In the genomic region with DNA sequence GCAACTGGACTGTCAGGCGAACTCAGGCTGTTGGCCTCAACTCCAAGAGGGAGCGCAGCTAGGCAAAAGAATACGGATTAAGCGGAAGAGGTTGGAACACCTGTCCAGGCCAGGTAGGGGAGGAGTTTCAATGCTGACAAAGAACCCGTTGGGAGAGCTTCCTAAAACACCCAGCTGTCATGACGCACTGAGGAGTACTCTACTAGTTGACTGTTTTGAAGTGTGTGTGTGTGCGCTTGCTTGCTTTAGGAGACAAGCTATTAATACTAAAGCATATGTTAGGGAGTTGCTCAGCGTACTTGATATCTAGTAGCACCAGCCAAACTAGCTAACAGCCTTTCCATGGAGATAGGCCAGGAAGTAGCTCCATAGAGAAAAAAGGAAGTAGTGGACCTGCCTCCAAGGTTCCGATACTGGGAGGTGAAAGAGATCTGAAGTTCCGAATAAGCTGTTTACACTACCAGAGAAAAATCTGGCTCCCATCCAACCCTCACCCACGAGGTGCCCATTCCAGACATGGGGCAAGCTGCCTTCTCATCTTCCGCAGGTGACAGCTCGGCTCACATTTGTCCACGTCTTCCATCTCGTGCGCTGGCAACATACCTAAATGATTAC, we compare ENCODE assay signal across 8 cellular contexts. TPM values are rescaled to one million over a fixed set of nuclear protein-coding genes. Genes with fewer than 3 reads are reported as not detected.
DNase-seq lines count a peak whose midpoint lies in the region; ATAC-seq, FAIRE-seq and TF ChIP-seq lines count a peak whose summit lies in the region.

No MANE protein-coding gene starts in this region.

- H3K27me3 Mint-ChIP-seq in activated CD4-positive, alpha-beta T cell treated with anti-CD3 and anti-CD28 coated beads for 36 hours = peaks cover 24% of the 10 kb centered on the region

- TF ChIP-seq CTCF in astrocyte of the cerebellum (IDR thresholded peaks at IDR 0.05; ENCODE audit: low read depth, low read length, missing control alignments) (no peak), spleen (IDR thresholded peaks at IDR 0.05 in 8 of 11, conservative IDR thresholded peaks at IDR 0.05 in 3 of 11) (no peak)

- POLR2A ChIA-PET in activated CD4-positive, alpha-beta T cell treated with anti-CD3 and anti-CD28 coated beads for 36 hours (lab: Charles Lee) = interaction anchor here (0.5 kb wide), 2 partner anchors 97 to 321 kb away, joined by 3 read pairs; no protein-coding TSS in a partner anchor

- H3K4me1 ChIP-seq in spleen = peaks cover 0 to 41% (median 30%) of the 10 kb centered on the region in 6 donors

- no peak for ATAC-seq in activated CD4-positive, alpha-beta T cell treated with anti-CD3 and anti-CD28 coated beads for 36 hours
- no peak for ATAC-seq in GM19395 (IDR thresholded peaks at IDR 0.05; ENCODE audit: unreplicated experiment)

- WGBS in spleen, 5 donors = 36 to 43% (median 38%) methylated on average over 16 of the region's 16 CpGs

- H3K36me3 ChIP-seq in spleen = no peaks in the 10 kb centered on the region

- FAIRE-seq in islet of Langerhans (lab: Jason Lieb, UNC) = peak; percentile 88

- CTCF ChIA-PET in activated CD4-positive, alpha-beta T cell treated with anti-CD3 and anti-CD28 coated beads for 36 hours (lab: Charles Lee) = interaction anchor here (0.6 to 2.4 kb wide), 8 partner anchors 10 to 564 kb away, joined by 3 to 13 read pairs (median 3); no protein-coding TSS in a partner anchor

- H3K36me3 Mint-ChIP-seq in activated CD4-positive, alpha-beta T cell treated with anti-CD3 and anti-CD28 coated beads for 36 hours (ENCODE audit: low read depth) = no peaks in the 10 kb centered on the region

- peak overlapping the region in 2 of 8 donors; percentile 45 to 70 for H3K27ac ChIP-seq in spleen

- in situ Hi-C loops in astrocyte of the cerebellum (cut with HindIII; ENCODE audit: low sequenced_read_pairs) = no loop called here

- no peak overlapping the region for H3K27ac Mint-ChIP-seq in activated CD4-positive, alpha-beta T cell treated with anti-CD3 and anti-CD28 coated beads for 36 hours

- peaks cover 0 to 66% (median 46%) of the 10 kb centered on the region in 7 donors for H3K27me3 ChIP-seq in spleen (replicated peaks in 1 of 7)

- H3K4me3 Mint-ChIP-seq in activated CD4-positive, alpha-beta T cell treated with anti-CD3 and anti-CD28 coated beads for 36 hours = peak overlapping the region; percentile 83

- H3K9me3 Mint-ChIP-seq in activated CD4-positive, alpha-beta T cell treated with anti-CD3 and anti-CD28 coated beads for 36 hours (ENCODE audit: low read depth) = no peaks in the 10 kb centered on the region

- intact Hi-C loops in activated CD4-positive, alpha-beta T cell treated with anti-CD3 and anti-CD28 coated beads for 36 hours (cut with DNase I, micrococcal nuclease) = loop anchor here in 1 of 2 experiments (5.0 to 10.0 kb wide), 4 partner anchors 100 to 370 kb away; partner anchors contain the start of genes DR1 and MTF2
- intact Hi-C loops in spleen (cut with DNase I; ENCODE audit: low total_unique reads) = loop anchor here (5.0 kb wide), 1 partner anchor 400 kb away; no protein-coding TSS in a partner anchor

- peaks cover 15% of the 10 kb centered on the region for H3K4me1 Mint-ChIP-seq in activated CD4-positive, alpha-beta T cell treated with anti-CD3 and anti-CD28 coated beads for 36 hours

- no peaks in the 10 kb centered on the region for H3K9me3 ChIP-seq in spleen

- H3K4me3 ChIP-seq in astrocyte of the cerebellum (ENCODE audit: low read depth, low read length) (peak overlapping the region; percentile 98), spleen (peak overlapping the region in 6 of 8 donors; percentile 65 to 93 (median 74))

- TF ChIP-seq POLR2A in spleen (IDR thresholded peaks at IDR 0.05) = no peak

- peak; percentile 31 for DNase-seq in activated CD4-positive, alpha-beta T cell treated with anti-CD3 and anti-CD28 coated beads for 36 hours
- DNase-seq in activated CD4-positive, alpha-beta T cell treated with anti-CD3 and anti-CD28 coated beads, Interleukin-2, amount 50 U/mL, for 4 hours = no peak
- peak; percentile 5 for DNase-seq in NCI-H2227 treated with DMSO at 0.1 percent for 48 hours (lab: John Stamatoyannopoulos, UW)
- no peak for DNase-seq in astrocyte of the cerebellum (ENCODE audit: low read depth)
- no peak for DNase-seq in spleen
- DNase-seq in foreskin melanocyte = no peak

RNA-seq across cellular contexts. Expression of gene FNBP1L, which starts 1.0 kb away (rescaled TPM):
- total RNA-seq in activated CD4-positive, alpha-beta T cell treated with anti-CD3 and anti-CD28 coated beads for 36 hours = 1 to 10 TPM; 1.2 to 1.4 TPM
- 10 to 100 TPM in 1 of 7 donors, 1 to 10 TPM in 6; 4.7 to 10.0 (median 6.6) TPM for total RNA-seq in spleen
- polyA plus RNA-seq in spleen = 1 to 10 TPM; 1.5 to 2.2 (median 2.0) TPM

Comparison
In these comparisons a context has a peak if more than half of its experiments do, and no peak if none do; other contexts are left out.
1. DNase-seq: peak in activated CD4-positive, alpha-beta T cell treated with anti-CD3 and anti-CD28 coated beads for 36 hours (single experiment) and NCI-H2227 treated with DMSO at 0.1 percent for 48 hours (single experiment); none in activated CD4-positive, alpha-beta T cell treated with anti-CD3 and anti-CD28 coated beads, Interleukin-2, amount 50 U/mL, for 4 hours (0 of 2), astrocyte of the cerebellum (single experiment), spleen (single experiment) and foreskin melanocyte (single experiment).